ENCODE assay signal across 11 cellular contexts in the genomic region with DNA sequence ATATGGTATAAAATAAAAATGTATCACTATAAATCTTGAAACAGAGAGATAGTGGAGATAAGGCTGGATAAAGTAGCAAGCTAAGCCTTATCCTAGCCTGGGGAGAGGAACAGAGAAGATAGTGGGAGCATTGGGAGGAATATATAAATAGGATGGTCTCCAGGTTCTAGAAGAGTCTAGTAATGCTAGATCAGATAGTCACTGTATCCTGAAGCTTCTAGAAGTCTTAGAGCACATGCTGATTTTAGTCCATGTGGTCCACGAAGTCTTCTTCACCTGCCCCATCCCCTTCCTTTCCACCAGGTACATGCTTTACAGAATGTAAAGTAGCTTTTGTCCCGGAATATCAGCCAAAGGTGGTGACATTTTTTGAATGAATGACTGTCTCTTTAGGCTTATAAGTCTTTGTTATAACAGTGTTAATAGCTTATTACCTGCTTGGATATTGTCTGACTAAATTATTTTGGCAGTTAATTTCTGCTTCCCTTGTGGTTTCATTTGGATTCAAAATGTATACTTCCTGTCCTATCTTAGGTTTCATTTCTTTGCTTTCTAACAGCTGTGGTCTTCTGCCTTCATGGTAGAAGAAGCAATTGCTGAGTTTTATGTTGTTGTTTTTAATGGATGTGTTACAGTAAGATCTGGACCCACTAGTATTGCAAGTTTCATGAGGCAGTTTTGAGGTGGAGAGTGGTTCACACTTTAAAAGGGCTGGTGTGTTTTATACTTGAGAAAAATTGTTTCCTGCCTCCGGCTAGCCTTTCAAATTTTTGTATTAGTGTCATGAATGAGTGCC. TPM values are rescaled to one million over a fixed set of nuclear protein-coding genes. Genes with fewer than 3 reads are reported as not detected.
A peak's percentile ranks its signal among the peaks of the same experiment; 100 is the strongest.
DNase-seq lines count a peak whose midpoint lies in the region; ATAC-seq and TF ChIP-seq lines count a peak whose summit lies in the region.
"Had no signal": no experiment of that assay in that cellular context is flagged by ENCODE, and none has a peak within 500 bp of the region (broad histone marks: within the 10 kb centered on the region; RNA-seq: fewer than 3 reads in every experiment).

No MANE protein-coding gene starts in this region.

- peaks cover 67% of the 10 kb centered on the region for H3K4me1 Mint-ChIP-seq in activated naive CD4-positive, alpha-beta T cell treated with anti-CD3 and anti-CD28 coated beads, Interleukin-2, amount 50 U/mL, for 24 hours
- peaks cover 52% of the 10 kb centered on the region for H3K4me1 Mint-ChIP-seq in stimulated activated memory B cell treated with anti-CD40 and anti-IgM and Interleukin-4, amounts not matched to agents 10 μg/mL and 1 μg/mL and 100 μg/mL, for 72 hours

- H3K36me3 ChIP-seq in heart left ventricle: no peaks in the 10 kb centered on the region
- H3K36me3 ChIP-seq in gastrocnemius medialis: no peaks in the 10 kb centered on the region
- H3K36me3 ChIP-seq: tibial nerve had no signal

- no peaks in the 10 kb centered on the region for H3K27me3 Mint-ChIP-seq in activated naive CD4-positive, alpha-beta T cell treated with anti-CD3 and anti-CD28 coated beads, Interleukin-2, amount 50 U/mL, for 24 hours
- no peaks in the 10 kb centered on the region for H3K27me3 Mint-ChIP-seq in stimulated activated memory B cell treated with anti-CD40 and anti-IgM and Interleukin-4, amounts not matched to agents 10 μg/mL and 1 μg/mL and 100 μg/mL, for 72 hours

- intact Hi-C loops in heart left ventricle (cut with DNase I) (loop anchor here in 2 of 10 donors (10.0 kb wide), 2 partner anchors 193 to 577 kb away; a partner anchor contains a TSS), gastrocnemius medialis (cut with DNase I; ENCODE audit: low total_unique reads) (no loop called here)

- in situ Hi-C loops in gastrocnemius medialis (cut with MboI; ENCODE audit: low sequenced_read_pairs in 4 of 4): loop anchor here in 2 of 4 donors (10.0 kb wide), 2 partner anchors 67 to 157 kb away; a partner anchor contains a TSS

- H3K4me1 ChIP-seq in heart left ventricle (peaks cover 9 to 95% (median 76%) of the 10 kb centered on the region in 12 donors), gastrocnemius medialis (peaks cover 68 to 82% of the 10 kb centered on the region in 2 donors)

- H3K27ac ChIP-seq in heart left ventricle (peak overlapping the region in 1 of 12 donors; percentile 0), gastrocnemius medialis (no peak overlapping the region)
- H3K27ac ChIP-seq: C4-2B, tibial nerve had no signal

- H3K27ac Mint-ChIP-seq in activated naive CD4-positive, alpha-beta T cell treated with anti-CD3 and anti-CD28 coated beads, Interleukin-2, amount 50 U/mL, for 24 hours: peak overlapping the region; percentile 0
- peak overlapping the region; percentile 66 for H3K27ac Mint-ChIP-seq in stimulated activated memory B cell treated with anti-CD40 and anti-IgM and Interleukin-4, amounts not matched to agents 10 μg/mL and 1 μg/mL and 100 μg/mL, for 72 hours

- no peaks in the 10 kb centered on the region for H3K9me3 ChIP-seq in heart left ventricle
- no peaks in the 10 kb centered on the region for H3K9me3 ChIP-seq in gastrocnemius medialis
- H3K9me3 ChIP-seq: tibial nerve had no signal

- H3K4me3 Mint-ChIP-seq in activated naive CD4-positive, alpha-beta T cell treated with anti-CD3 and anti-CD28 coated beads, Interleukin-2, amount 50 U/mL, for 24 hours: peak overlapping the region; percentile 37
- peak overlapping the region; percentile 16 for H3K4me3 Mint-ChIP-seq in stimulated activated memory B cell treated with anti-CD40 and anti-IgM and Interleukin-4, amounts not matched to agents 10 μg/mL and 1 μg/mL and 100 μg/mL, for 72 hours

- H3K4me3 ChIP-seq in heart left ventricle (no peak overlapping the region), gastrocnemius medialis (no peak overlapping the region)
- H3K4me3 ChIP-seq: tibial nerve had no signal

- H3K27me3 ChIP-seq in heart left ventricle (no peaks in the 10 kb centered on the region), gastrocnemius medialis (no peaks in the 10 kb centered on the region)
- H3K27me3 ChIP-seq: tibial nerve had no signal

- H3K9me3 Mint-ChIP-seq in activated naive CD4-positive, alpha-beta T cell treated with anti-CD3 and anti-CD28 coated beads, Interleukin-2, amount 50 U/mL, for 24 hours: no peaks in the 10 kb centered on the region
- H3K9me3 Mint-ChIP-seq in stimulated activated memory B cell treated with anti-CD40 and anti-IgM and Interleukin-4, amounts not matched to agents 10 μg/mL and 1 μg/mL and 100 μg/mL, for 72 hours: no peaks in the 10 kb centered on the region

- no peak for TF ChIP-seq POLR2A in heart left ventricle (IDR thresholded peaks at IDR 0.05)
- no peak for TF ChIP-seq POLR2A in gastrocnemius medialis (IDR thresholded peaks at IDR 0.05)

- peak; percentile 34 for ATAC-seq in HG02884 (IDR thresholded peaks at IDR 0.05; ENCODE audit: unreplicated experiment)
- ATAC-seq in stimulated activated memory B cell treated with anti-CD40 and anti-IgM and Interleukin-4, amounts not matched to agents 10 μg/mL and 1 μg/mL and 100 μg/mL, for 72 hours: no peak
- no peak for ATAC-seq in heart left ventricle
- ATAC-seq in gastrocnemius medialis: no peak

- H3K36me3 Mint-ChIP-seq in activated naive CD4-positive, alpha-beta T cell treated with anti-CD3 and anti-CD28 coated beads, Interleukin-2, amount 50 U/mL, for 24 hours: no peaks in the 10 kb centered on the region
- H3K36me3 Mint-ChIP-seq in stimulated activated memory B cell treated with anti-CD40 and anti-IgM and Interleukin-4, amounts not matched to agents 10 μg/mL and 1 μg/mL and 100 μg/mL, for 72 hours: peaks cover 7% of the 10 kb centered on the region

- DNase-seq in activated naive CD4-positive, alpha-beta T cell treated with anti-CD3 and anti-CD28 coated beads, Interleukin-2, amount 50 U/mL, for 16 hours: no peak
- DNase-seq in RPMI8226 (peak; percentile 57), heart left ventricle (no peak), retina (no peak), gastrocnemius medialis (no peak)
- DNase-seq: activated CD4-positive, alpha-beta T cell treated with anti-CD3 and anti-CD28 coated beads for 48 hours had no signal

- TF ChIP-seq CTCF in heart left ventricle (IDR thresholded peaks at IDR 0.05): no peak
- no peak for TF ChIP-seq CTCF in gastrocnemius medialis (IDR thresholded peaks at IDR 0.05 in 4 of 5, conservative IDR thresholded peaks at IDR 0.05 in 1 of 5)

- 74 to 83% (median 80%) methylated on average over 3 of the region's 3 CpGs for WGBS in heart left ventricle, 4 donors

RNA-seq across cellular contexts. Expression of a gene that starts 5.9 kb away (rescaled TPM):
- total RNA-seq in heart left ventricle (10 to 100 TPM; 32.0 to 55.0 (median 43.3) TPM), gastrocnemius medialis (10 to 100 TPM; 19.2 to 28.7 (median 26.1) TPM)
- polyA plus RNA-seq in heart left ventricle: 10 to 100 TPM; 15.3 to 27.0 TPM
